8 cellular contexts compared by ENCODE assay signal in genomic region chr6:137044366-137045220, GRCh38. TPM values are rescaled to one million over a fixed set of nuclear protein-coding genes. Genes with fewer than 3 reads are reported as not detected.
DNase-seq lines count a peak whose midpoint lies in the region; ATAC-seq and TF ChIP-seq lines count a peak whose summit lies in the region.

TSS of gene IL20RA (minus strand) at chr6:137044965. CDS start at chr6:137044728, 237 bp downstream.

- peaks cover 7% of the 10 kb centered on the region for H3K4me1 Mint-ChIP-seq in activated CD8-positive, alpha-beta memory T cell treated with anti-CD3 and anti-CD28 coated beads, Interleukin-2, amount 10 ng/mL, durations not matched to agents 7 days and 5 days

- no peaks in the 10 kb centered on the region for H3K36me3 ChIP-seq in OCI-LY3 (replicated peaks; ENCODE audit: low read depth, low read length)
- H3K36me3 ChIP-seq in thoracic aorta: no peaks in the 10 kb centered on the region

- ATAC-seq in activated CD8-positive, alpha-beta memory T cell treated with anti-CD3 and anti-CD28 coated beads, Interleukin-2, amount 10 ng/mL, durations not matched to agents 7 days and 5 days: peak; percentile 61
- ATAC-seq in thoracic aorta (ENCODE audit: insufficient number of reproducible peaks, low FRiP score, low read depth): no peak

- intact Hi-C loops in lower leg skin (cut with DNase I; ENCODE audit: low total_unique reads): no loop called here

- in situ Hi-C loops in G401 (cut with HindIII; ENCODE audit: low sequenced_read_pairs): no loop called here

- no peak within 1 kb of the TSS for H3K27ac Mint-ChIP-seq in activated CD8-positive, alpha-beta memory T cell treated with anti-CD3 and anti-CD28 coated beads, Interleukin-2, amount 10 ng/mL, durations not matched to agents 7 days and 5 days

- peak within 1 kb of the TSS; percentile 54 for H3K9ac ChIP-seq in OCI-LY3 (ENCODE audit: low read length)

- H3K9me3 ChIP-seq in OCI-LY3 (ENCODE audit: insufficient read depth, low read length) (no peaks in the 10 kb centered on the region), thoracic aorta (no peaks in the 10 kb centered on the region)

- H2AFZ ChIP-seq in OCI-LY3 (ENCODE audit: low read depth, low read length): peak within 1 kb of the TSS; percentile 89

- no peak for DNase-seq in activated CD8-positive, alpha-beta memory T cell treated with anti-CD3 and anti-CD28 coated beads, Interleukin-2, amount 10 ng/mL, durations not matched to agents 7 days and 5 days
- no peak for DNase-seq in activated CD8-positive, alpha-beta memory T cell treated with anti-CD3 and anti-CD28 coated beads, Interleukin-2, amount 50 U/mL, for 48 hours
- DNase-seq in ecto neural progenitor cell (ENCODE audit: low spot score) (peak; percentile 56), lower leg skin (ENCODE audit: low spot score in 2 of 2) (peak in 1 of 2 donors; percentile 89), thoracic aorta (ENCODE audit: low spot score) (no peak), NCI-H2227 (lab: John Stamatoyannopoulos, UW; ENCODE audit: unreplicated experiment) (no peak), G401 (ENCODE audit: low spot score) (no peak)

- H3K4me2 ChIP-seq in OCI-LY3 (ENCODE audit: low read length): peak within 1 kb of the TSS; percentile 79

- H3K4me3 ChIP-seq in OCI-LY3 (ENCODE audit: low read length) (peak within 1 kb of the TSS; percentile 84), lower leg skin (ENCODE audit: low read depth, poor library complexity, severe bottlenecking) (peak within 1 kb of the TSS; percentile 72), thoracic aorta (peak within 1 kb of the TSS; percentile 91)

- no peaks in the 10 kb centered on the region for H3K36me3 Mint-ChIP-seq in activated CD8-positive, alpha-beta memory T cell treated with anti-CD3 and anti-CD28 coated beads, Interleukin-2, amount 10 ng/mL, durations not matched to agents 7 days and 5 days

- H3K4me3 Mint-ChIP-seq in activated CD8-positive, alpha-beta memory T cell treated with anti-CD3 and anti-CD28 coated beads, Interleukin-2, amount 10 ng/mL, durations not matched to agents 7 days and 5 days: peak within 1 kb of the TSS; percentile 72

- no peaks in the 10 kb centered on the region for H3K79me2 ChIP-seq in OCI-LY3 (ENCODE audit: low read length)

- no peak for TF ChIP-seq POLR2A in lower leg skin (IDR thresholded peaks at IDR 0.05)

- 17 to 23% methylated on average over 34 to 36 of the region's 83 CpGs for WGBS in lower leg skin, 2 donors

- no peaks in the 10 kb centered on the region for H4K20me1 ChIP-seq in OCI-LY3 (ENCODE audit: insufficient read depth, low read length)

- H3K27ac ChIP-seq in OCI-LY3 (ENCODE audit: low read length) (no peak within 1 kb of the TSS), thoracic aorta (no peak within 1 kb of the TSS)

- TF ChIP-seq CTCF in OCI-LY3 (IDR thresholded peaks at IDR 0.05; ENCODE audit: low read depth, low read length) (no peak), lower leg skin (IDR thresholded peaks at IDR 0.05) (no peak), thoracic aorta (IDR thresholded peaks at IDR 0.05) (no peak)

- CTCF ChIA-PET in activated CD8-positive, alpha-beta memory T cell treated with anti-CD3 and anti-CD28 coated beads, Interleukin-2, amount 10 ng/mL, durations not matched to agents 7 days and 5 days (lab: Charles Lee): interaction anchor here (0.6 to 1.2 kb wide), 3 partner anchors 9 to 654 kb away, joined by 3 to 4 read pairs (median 4); no protein-coding TSS in a partner anchor

- no peaks in the 10 kb centered on the region for H3K9me3 Mint-ChIP-seq in activated CD8-positive, alpha-beta memory T cell treated with anti-CD3 and anti-CD28 coated beads, Interleukin-2, amount 10 ng/mL, durations not matched to agents 7 days and 5 days (ENCODE audit: low read depth)

- H3K27me3 ChIP-seq in OCI-LY3 (ENCODE audit: low read depth, low read length): peaks cover 5% of the 10 kb centered on the region; the same call in 1 of the 2 replicates
- no peaks in the 10 kb centered on the region for H3K27me3 ChIP-seq in thoracic aorta (replicated peaks; ENCODE audit: insufficient read depth)

- no peaks in the 10 kb centered on the region for H3K4me1 ChIP-seq in OCI-LY3 (ENCODE audit: low read length)
- no peaks in the 10 kb centered on the region for H3K4me1 ChIP-seq in thoracic aorta (ENCODE audit: control insufficient read depth in 1 of 2, low read depth in 2 of 2)

- H3K27me3 Mint-ChIP-seq in activated CD8-positive, alpha-beta memory T cell treated with anti-CD3 and anti-CD28 coated beads, Interleukin-2, amount 10 ng/mL, durations not matched to agents 7 days and 5 days: peaks cover 84% of the 10 kb centered on the region

RNA-seq across cellular contexts. Expression of gene IL20RA, which starts in this region (rescaled TPM):
- total RNA-seq in activated CD8-positive, alpha-beta memory T cell treated with anti-CD3 and anti-CD28 coated beads, Interleukin-2, amount 10 ng/mL, durations not matched to agents 7 days and 5 days: not detected
- total RNA-seq in lower leg skin: 100 to 1,000 TPM in 3 of 4 donors, 10 to 100 TPM in 1; 70.4 to 199 (median 146) TPM
- total RNA-seq in thoracic aorta: 1 to 10 TPM in 1 of 2 donors, under 1 TPM in 1; 0.54 to 1.2 TPM
- not detected in 2 replicates for total RNA-seq in G401 (2014; rRNA removed; shearing (Covaris generic))

Comparison
In these comparisons a context has a peak if more than half of its experiments do, and no peak if none do; other contexts are left out.
1. RNA of gene IL20RA (total RNA-seq): 70.4 to 199 TPM in lower leg skin; 0.54 to 1.2 TPM in thoracic aorta, not detected in activated CD8-positive, alpha-beta memory T cell treated with anti-CD3 and anti-CD28 coated beads, Interleukin-2, amount 10 ng/mL, durations not matched to agents 7 days and 5 days and not detected in G401; every median in the first group is over 10 times any median in the second.
2. Peak in ATAC-seq in activated CD8-positive, alpha-beta memory T cell treated with anti-CD3 and anti-CD28 coated beads, Interleukin-2, amount 10 ng/mL, durations not matched to agents 7 days and 5 days; RNA of the gene not detected or under 1 TPM.
3. Peak in every context shown above with its lines, with median percentiles within 50 percentile points of each other: H3K4me3 ChIP-seq.